In genomic region chr4:174713821-174714220, GRCh38 we compare ENCODE assay signal across 1 cellular context.
TF ChIP-seq lines count a peak whose summit lies in the region.

No MANE protein-coding gene starts in this region.

TF ChIP-seq in A549, 52 proteins besides CTCF, POLR2A, EP300 and RAD21 (continued from another document):
- TF ChIP-seq HDAC2 (IDR thresholded peaks at IDR 0.05) (no peak), HOXB5 (CRISPR knock-in tag; IDR thresholded peaks at IDR 0.05) (no peak), HOXA7 (CRISPR knock-in tag; IDR thresholded peaks at IDR 0.05) (no peak), TP53 (CRISPR knock-in tag; IDR thresholded peaks at IDR 0.05) (no peak), MAX (IDR thresholded peaks at IDR 0.05) (no peak)
